Comparison of ENCODE assay signal across 3 cellular contexts in genomic region chr12:2974560-2974971, GRCh38.
TF ChIP-seq lines count a peak whose summit lies in the region.

No MANE protein-coding gene starts in this region.

TF ChIP-seq in A549, 52 proteins besides CTCF, POLR2A, EP300 and RAD21:
- TF ChIP-seq CEBPB (IDR thresholded peaks at IDR 0.05) (no peak), TP53 (CRISPR knock-in tag; IDR thresholded peaks at IDR 0.05) (no peak), NFE2L2 (conservative IDR thresholded peaks at IDR 0.05; ENCODE audit: low read length) (no peak), ZC3H11A (IDR thresholded peaks at IDR 0.05) (no peak), CBX2 (IDR thresholded peaks at IDR 0.05; ENCODE audit: borderline replicate concordance, low read depth) (no peak), ELK1 (IDR thresholded peaks at IDR 0.05; ENCODE audit: low read depth, low read length) (no peak), BCL3 (IDR thresholded peaks at IDR 0.05) (no peak), MYC (IDR thresholded peaks at IDR 0.05; ENCODE audit: borderline replicate concordance, low read length) (no peak), JUNB (IDR thresholded peaks at IDR 0.05) (no peak), GATA3 (IDR thresholded peaks at IDR 0.05; ENCODE audit: borderline replicate concordance) (no peak), POLR2AphosphoS2 (conservative IDR thresholded peaks at IDR 0.05; ENCODE audit: low read length) (no peak), CHD4 (IDR thresholded peaks at IDR 0.05; ENCODE audit: borderline replicate concordance) (no peak), PHF8 (IDR thresholded peaks at IDR 0.05; ENCODE audit: borderline replicate concordance, low read depth) (no peak), PBX3 (IDR thresholded peaks at IDR 0.05) (no peak)
- TF ChIP-seq, protein P1, sequence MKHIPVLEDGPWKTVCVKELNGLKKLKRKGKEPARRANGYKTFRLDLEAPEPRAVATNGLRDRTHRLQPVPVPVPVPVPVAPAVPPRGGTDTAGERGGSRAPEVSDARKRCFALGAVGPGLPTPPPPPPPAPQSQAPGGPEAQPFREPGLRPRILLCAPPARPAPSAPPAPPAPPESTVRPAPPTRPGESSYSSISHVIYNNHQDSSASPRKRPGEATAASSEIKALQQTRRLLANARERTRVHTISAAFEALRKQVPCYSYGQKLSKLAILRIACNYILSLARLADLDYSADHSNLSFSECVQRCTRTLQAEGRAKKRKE (CRISPR knock-in tag; IDR thresholded peaks at IDR 0.05; ENCODE audit: low read depth) = no peak
- TF ChIP-seq, protein P2, sequence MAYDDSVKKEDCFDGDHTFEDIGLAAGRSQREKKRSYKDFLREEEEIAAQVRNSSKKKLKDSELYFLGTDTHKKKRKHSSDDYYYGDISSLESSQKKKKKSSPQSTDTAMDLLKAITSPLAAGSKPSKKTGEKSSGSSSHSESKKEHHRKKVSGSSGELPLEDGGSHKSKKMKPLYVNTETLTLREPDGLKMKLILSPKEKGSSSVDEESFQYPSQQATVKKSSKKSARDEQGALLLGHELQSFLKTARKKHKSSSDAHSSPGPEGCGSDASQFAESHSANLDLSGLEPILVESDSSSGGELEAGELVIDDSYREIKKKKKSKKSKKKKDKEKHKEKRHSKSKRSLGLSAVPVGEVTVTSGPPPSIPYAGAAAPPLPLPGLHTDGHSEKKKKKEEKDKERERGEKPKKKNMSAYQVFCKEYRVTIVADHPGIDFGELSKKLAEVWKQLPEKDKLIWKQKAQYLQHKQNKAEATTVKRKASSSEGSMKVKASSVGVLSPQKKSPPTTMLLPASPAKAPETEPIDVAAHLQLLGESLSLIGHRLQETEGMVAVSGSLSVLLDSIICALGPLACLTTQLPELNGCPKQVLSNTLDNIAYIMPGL (CRISPR knock-in tag; IDR thresholded peaks at IDR 0.05; ENCODE audit: borderline replicate concordance) = no peak
TF ChIP-seq in A549: peak in this region for 0.

TF ChIP-seq in H1, 55 proteins besides CTCF, POLR2A, EP300 and RAD21:
- TF ChIP-seq ATF3 (IDR thresholded peaks at IDR 0.05; ENCODE audit: insufficient read depth, low read depth, low read length) (no peak), SIN3A (conservative IDR thresholded peaks at IDR 0.05 in 1 of 2, IDR thresholded peaks at IDR 0.05 in 1 of 2; ENCODE audit: low read depth in 1 of 2, low read length in 2 of 2) (peak; percentile 42 to 60; a peak in 1 of 4 replicates), TBP (IDR thresholded peaks at IDR 0.05; ENCODE audit: low read depth, low read length) (peak; percentile 18; the same call in 1 of the 2 replicates)
TF ChIP-seq in H1: peak in this region for 2.

TF ChIP-seq in HepG2, 621 proteins besides CTCF, POLR2A, EP300 and RAD21:
- TF ChIP-seq ZBTB7B (CRISPR knock-in tag; IDR thresholded peaks at IDR 0.05) (no peak), RBM22 (optimal IDR thresholded peaks at IDR 0.05; ENCODE audit: low read length) (peak; percentile 76), AGO2 (optimal IDR thresholded peaks at IDR 0.05; ENCODE audit: low read depth, low read length) (peak; percentile 51), ZNF550 (CRISPR knock-in tag; IDR thresholded peaks at IDR 0.05; ENCODE audit: borderline replicate concordance) (no peak), TERF1 (CRISPR knock-in tag; IDR thresholded peaks at IDR 0.05) (no peak), REL (CRISPR knock-in tag; conservative IDR thresholded peaks at IDR 0.05) (no peak), CHCHD3 (CRISPR knock-in tag; IDR thresholded peaks at IDR 0.05) (no peak), REPIN1 (CRISPR knock-in tag; IDR thresholded peaks at IDR 0.05; ENCODE audit: borderline replicate concordance, low read depth) (no peak), MED1 (CRISPR knock-in tag; IDR thresholded peaks at IDR 0.05) (no peak)
- TF ChIP-seq, protein P3, sequence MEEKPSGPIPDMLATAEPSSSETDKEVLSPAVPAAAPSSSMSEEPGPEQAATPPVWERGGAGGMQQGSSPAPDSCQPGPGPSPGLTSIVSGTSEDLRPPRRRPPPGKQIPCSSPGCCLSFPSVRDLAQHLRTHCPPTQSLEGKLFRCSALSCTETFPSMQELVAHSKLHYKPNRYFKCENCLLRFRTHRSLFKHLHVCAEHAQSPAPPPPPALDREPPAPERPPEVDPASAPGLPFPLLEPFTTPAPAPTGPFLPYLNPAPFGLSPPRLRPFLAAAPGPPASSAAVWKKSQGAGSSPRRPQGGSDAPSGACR (CRISPR knock-in tag; IDR thresholded peaks at IDR 0.05) = no peak
